ENCODE assay signal across 16 cellular contexts in the genomic region with DNA sequence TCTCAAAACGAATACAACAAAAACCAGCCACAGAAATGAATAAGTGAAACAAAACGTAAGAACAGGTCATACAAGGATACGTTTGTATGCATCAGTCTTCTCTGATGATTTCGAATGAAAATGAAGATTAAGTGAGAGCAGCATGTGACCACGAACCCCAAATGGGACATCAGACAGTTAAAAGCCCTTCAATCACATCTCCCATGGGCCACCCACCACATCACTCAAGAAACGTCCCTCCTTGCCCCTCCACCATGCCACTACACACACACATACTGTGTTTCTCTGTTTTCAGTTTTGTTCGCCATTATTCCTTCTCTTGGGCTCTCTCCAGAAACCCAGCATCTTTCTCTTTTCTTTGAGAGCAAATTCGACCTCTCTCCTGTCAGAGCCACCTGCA.
A peak's percentile ranks its signal among the peaks of the same experiment; 100 is the strongest.
DNase-seq lines count a peak whose midpoint lies in the region; ATAC-seq and TF ChIP-seq lines count a peak whose summit lies in the region.
"Had no signal": no experiment of that assay in that cellular context is flagged by ENCODE, and none has a peak within 500 bp of the region (broad histone marks: within the 10 kb centered on the region; RNA-seq: fewer than 3 reads in every experiment).

No MANE protein-coding gene starts in this region.

- H4K20me1 ChIP-seq in GM23338 (replicated peaks; ENCODE audit: insufficient read depth): no peaks in the 10 kb centered on the region
- no peaks in the 10 kb centered on the region for H4K20me1 ChIP-seq in Karpas-422 (ENCODE audit: insufficient read depth, low read depth, low read length)

- H3K4me2 ChIP-seq in GM23338 (no peak overlapping the region), Karpas-422 (ENCODE audit: low read depth, low read length, poor library complexity, severe bottlenecking) (peak overlapping the region; percentile 62)

- H2AFZ ChIP-seq in GM23338: peak overlapping the region; percentile 76
- peak overlapping the region; percentile 70 for H2AFZ ChIP-seq in Karpas-422 (ENCODE audit: low read length)

- no peaks in the 10 kb centered on the region for H3K9me3 Mint-ChIP-seq in GM23338
- no peaks in the 10 kb centered on the region for H3K9me3 Mint-ChIP-seq in neural crest cell
- H3K9me3 Mint-ChIP-seq in activated naive CD8-positive, alpha-beta T cell treated with anti-CD3 and anti-CD28 coated beads, Interleukin-2, amount 50 U/mL, for 24 hours: no peaks in the 10 kb centered on the region
- H3K9me3 Mint-ChIP-seq: CD4-positive, alpha-beta T cell; H9; IgD-negative memory B cell had no signal

- H3K27ac Mint-ChIP-seq in GM23338: no peak overlapping the region
- peak overlapping the region; percentile 24 for H3K27ac Mint-ChIP-seq in neural crest cell (ENCODE audit: unreplicated experiment)
- H3K27ac Mint-ChIP-seq in activated naive CD8-positive, alpha-beta T cell treated with anti-CD3 and anti-CD28 coated beads, Interleukin-2, amount 50 U/mL, for 24 hours: no peak overlapping the region
- H3K27ac Mint-ChIP-seq: CD4-positive, alpha-beta T cell; H9; IgD-negative memory B cell had no signal

- H3F3A ChIP-seq in GM23338 (replicated peaks; ENCODE audit: low read depth): no peaks in the 10 kb centered on the region

- H3K4me1 ChIP-seq in GM23338 (ENCODE audit: insufficient read depth) (0 out of 2 replicates have a peak, but pooled peaks cover 8% of the 10 kb centered on the region), Karpas-422 (ENCODE audit: low read length) (peaks cover 41% of the 10 kb centered on the region), upper lobe of right lung (no peaks in the 10 kb centered on the region)
- H3K4me1 ChIP-seq: BE2C, Caco-2 had no signal

- DNase-seq in GM23338 (ENCODE audit: low spot score): no peak
- DNase-seq in Karpas-422: peak; percentile 69
- no peak for DNase-seq in neural crest cell (ENCODE audit: low read depth, low spot score)
- DNase-seq in upper lobe of right lung: no peak
- no peak for DNase-seq in SW 1271 (lab: John Stamatoyannopoulos, UW)
- no peak for DNase-seq in NCI-H2171 treated with DMSO at 0.1 percent for 48 hours (lab: John Stamatoyannopoulos, UW)
- DNase-seq in activated naive CD8-positive, alpha-beta T cell treated with anti-CD3 and anti-CD28 coated beads, Interleukin-2, amount 50 U/mL, for 24 hours: no peak
- DNase-seq: ACHN; BE2C; Caco-2; CD4-positive, alpha-beta T cell; GDM1; H9 had no signal

- H3K27me3 ChIP-seq in GM23338 (ENCODE audit: insufficient read depth) (no peaks in the 10 kb centered on the region), Karpas-422 (ENCODE audit: low read length) (no peaks in the 10 kb centered on the region), upper lobe of right lung (no peaks in the 10 kb centered on the region)
- H3K27me3 ChIP-seq: BE2C had no signal

- ATAC-seq in GM23338 (no peak), upper lobe of right lung (no peak)
- no peak for ATAC-seq in activated naive CD8-positive, alpha-beta T cell treated with anti-CD3 and anti-CD28 coated beads, Interleukin-2, amount 50 U/mL, for 24 hours
- ATAC-seq: HepG2 had no signal

- H3K27ac ChIP-seq in GM23338 (ENCODE audit: low read depth): no peak overlapping the region
- peak overlapping the region; percentile 73 for H3K27ac ChIP-seq in Karpas-422 (ENCODE audit: low read length)
- H3K27ac ChIP-seq in upper lobe of right lung: peak overlapping the region; percentile 31
- H3K27ac ChIP-seq: C4-2B had no signal

- TF ChIP-seq CTCF in GM23338 (conservative IDR thresholded peaks at IDR 0.05; ENCODE audit: low read depth in 2 of 2) (no peak), neural crest cell (conservative IDR thresholded peaks at IDR 0.05) (no peak), upper lobe of right lung (IDR thresholded peaks at IDR 0.05) (no peak)

- no peaks in the 10 kb centered on the region for H3K36me3 ChIP-seq in GM23338 (ENCODE audit: insufficient read depth)
- H3K36me3 ChIP-seq in Karpas-422 (ENCODE audit: insufficient read depth, low read length): no peaks in the 10 kb centered on the region
- H3K36me3 ChIP-seq in upper lobe of right lung: no peaks in the 10 kb centered on the region
- H3K36me3 ChIP-seq: BE2C had no signal

- H3K4me3 ChIP-seq in GM23338 (no peak overlapping the region), Karpas-422 (ENCODE audit: low read length) (peak overlapping the region; percentile 38; the same call in 1 of the 2 replicates), upper lobe of right lung (no peak overlapping the region)

- H3K4me3 Mint-ChIP-seq in GM23338 (no peak overlapping the region), neural crest cell (no peak overlapping the region)
- H3K4me3 Mint-ChIP-seq in activated naive CD8-positive, alpha-beta T cell treated with anti-CD3 and anti-CD28 coated beads, Interleukin-2, amount 50 U/mL, for 24 hours: no peak overlapping the region
- H3K4me3 Mint-ChIP-seq: CD4-positive, alpha-beta T cell; H9; IgD-negative memory B cell had no signal

- H3K9me3 ChIP-seq in Karpas-422 (ENCODE audit: low read length) (no peaks in the 10 kb centered on the region), upper lobe of right lung (no peaks in the 10 kb centered on the region)
- H3K9me3 ChIP-seq: BE2C, Caco-2 had no signal

- peaks cover 3% of the 10 kb centered on the region; the same call in 1 of the 3 replicates for H3K4me1 Mint-ChIP-seq in GM23338
- H3K4me1 Mint-ChIP-seq in neural crest cell: peaks cover 16% of the 10 kb centered on the region
- H3K4me1 Mint-ChIP-seq in activated naive CD8-positive, alpha-beta T cell treated with anti-CD3 and anti-CD28 coated beads, Interleukin-2, amount 50 U/mL, for 24 hours: no peaks in the 10 kb centered on the region
- H3K4me1 Mint-ChIP-seq: IgD-negative memory B cell had no signal

- H3K9me2 ChIP-seq in GM23338 (ENCODE audit: insufficient read depth) (peaks cover 15% of the 10 kb centered on the region; the same call in 1 of the 2 replicates), Karpas-422 (replicated peaks; ENCODE audit: insufficient read depth, low read length) (no peaks in the 10 kb centered on the region)

- H3K36me3 Mint-ChIP-seq in GM23338 (ENCODE audit: low read depth): no peaks in the 10 kb centered on the region
- H3K36me3 Mint-ChIP-seq in neural crest cell (ENCODE audit: low read depth): no peaks in the 10 kb centered on the region
- H3K36me3 Mint-ChIP-seq in activated naive CD8-positive, alpha-beta T cell treated with anti-CD3 and anti-CD28 coated beads, Interleukin-2, amount 50 U/mL, for 24 hours (ENCODE audit: low read depth): no peaks in the 10 kb centered on the region

- peaks cover 2% of the 10 kb centered on the region for H3K27me3 Mint-ChIP-seq in GM23338 (ENCODE audit: insufficient read depth, low read depth, poor library complexity)
- H3K27me3 Mint-ChIP-seq in neural crest cell (ENCODE audit: low read depth): no peaks in the 10 kb centered on the region
- H3K27me3 Mint-ChIP-seq in activated naive CD8-positive, alpha-beta T cell treated with anti-CD3 and anti-CD28 coated beads, Interleukin-2, amount 50 U/mL, for 24 hours: no peaks in the 10 kb centered on the region

- intact Hi-C loops in upper lobe of right lung (cut with DNase I): no loop called here

- peak overlapping the region; percentile 48 for H3K9ac ChIP-seq in Karpas-422 (ENCODE audit: low read length)

- no peaks in the 10 kb centered on the region for H3K79me2 ChIP-seq in GM23338 (replicated peaks; ENCODE audit: insufficient read depth)
- H3K79me2 ChIP-seq in Karpas-422 (ENCODE audit: low read length): no peaks in the 10 kb centered on the region

TF ChIP-seq in GM23338, 12 proteins besides CTCF, POLR2A, EP300 and RAD21 (continues in another document):
- no peak for TF ChIP-seq ZNF331 (CRISPR knock-in tag; IDR thresholded peaks at IDR 0.05; ENCODE audit: low read depth)
- TF ChIP-seq POLR2AphosphoS5 (IDR thresholded peaks at IDR 0.05; ENCODE audit: low read depth): no peak
